In the genomic region with DNA sequence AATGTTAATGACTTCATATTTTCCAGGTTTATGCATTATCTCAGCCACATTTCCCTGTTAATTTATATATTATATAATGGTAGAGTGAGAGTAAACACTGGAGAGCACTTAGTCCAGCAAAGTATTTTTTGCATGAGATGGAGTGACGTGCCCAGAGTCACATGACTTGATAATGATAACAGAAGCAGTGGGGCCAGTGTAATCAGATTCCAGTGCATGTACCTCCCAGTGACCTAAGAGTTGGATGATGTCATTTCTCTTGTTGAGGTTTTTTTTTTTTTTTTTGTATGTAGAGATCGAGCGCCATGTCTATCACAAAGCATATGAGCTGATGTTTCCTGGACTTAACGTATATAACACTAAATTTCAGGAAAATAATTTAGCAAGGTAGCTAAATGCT, we compare ENCODE assay signal across 25 cellular contexts.
DNase-seq lines count a peak whose midpoint lies in the region; ATAC-seq, FAIRE-seq and TF ChIP-seq lines count a peak whose summit lies in the region.
"Had no signal": no experiment of that assay in that cellular context is flagged by ENCODE, and none has a peak within 500 bp of the region (broad histone marks: within the 10 kb centered on the region; RNA-seq: fewer than 3 reads in every experiment).

No MANE protein-coding gene starts in this region.

- TF ChIP-seq CTCF in HepG2 (CRISPR knock-in tag; IDR thresholded peaks at IDR 0.05) (no peak), right lobe of liver (IDR thresholded peaks at IDR 0.05) (no peak), HEK293 (tag by site-specific recombination; IDR thresholded peaks at IDR 0.05) (no peak), VCaP (conservative IDR thresholded peaks at IDR 0.05) (no peak)

- WGBS in HepG2 (ENCODE audit: low lambda C conversion rate): 19% methylated on average over 4 of the region's 4 CpGs
- WGBS in right lobe of liver (ENCODE audit: insufficient coverage, low coverage, low lambda C conversion rate, missing lambda C conversion rate): 60% methylated on average over 4 of the region's 4 CpGs

- H3K36me3 ChIP-seq in HepG2 (replicated peaks in 1 of 2; ENCODE audit: control insufficient read depth in 1 of 2, insufficient read depth in 2 of 2, low read length in 2 of 2) (no peaks in the 10 kb centered on the region), right lobe of liver (no peaks in the 10 kb centered on the region), HEK293 (ENCODE audit: control insufficient read depth in 2 of 2, insufficient read depth in 1 of 2, low read length in 2 of 2) (no peaks in the 10 kb centered on the region)
- H3K36me3 ChIP-seq: BLaER1 treated with 17β-estradiol and CSF1 and Interleukin-3, amounts not matched to agents 10 nM and 100 nM had no signal

- TF ChIP-seq EP300 in HepG2 (IDR thresholded peaks at IDR 0.05; ENCODE audit: low read depth in 2 of 2, low read length in 2 of 2): no peak
- no peak for TF ChIP-seq EP300 in HepG2 (CRISPR knock-in tag; IDR thresholded peaks at IDR 0.05; ENCODE audit: borderline replicate concordance)

- no peak overlapping the region for H3K4me2 ChIP-seq in HepG2 (ENCODE audit: low read depth, low read length)
- H3K4me2 ChIP-seq: A549; BLaER1 treated with 17β-estradiol and CSF1 and Interleukin-3, amounts not matched to agents 10 nM and 100 nM had no signal

- CTCF ChIA-PET in HepG2 (lab: Yijun Ruan, JAX; ENCODE audit: low intra/inter-chr PET ratio, low total read pairs): no interaction called here
- CTCF ChIA-PET in HEK293 (lab: Yijun Ruan, JAX): no interaction called here

- TF ChIP-seq POLR2A in HepG2 (IDR thresholded peaks at IDR 0.05; ENCODE audit: insufficient read depth in 1 of 2, low read depth in 2 of 2, low read length in 2 of 2): no peak
- TF ChIP-seq POLR2A in right lobe of liver (IDR thresholded peaks at IDR 0.05): no peak

- in situ Hi-C loops in HepG2 (cut with HindIII; ENCODE audit: extremely low pct_ligation_motif_present, low pct_unique_long_range_greater_than_20kb): no loop called here

- no peak overlapping the region for H3K9ac ChIP-seq in HepG2 (ENCODE audit: insufficient read depth, low read depth, low read length)
- H3K9ac ChIP-seq: BLaER1 treated with 17β-estradiol and CSF1 and Interleukin-3, amounts not matched to agents 10 nM and 100 nM had no signal

- H3K4me3 ChIP-seq in HepG2 (replicated peaks in 1 of 3; ENCODE audit: insufficient read depth in 1 of 3, low read depth in 2 of 3, low read length in 3 of 3) (no peak overlapping the region), right lobe of liver (no peak overlapping the region), HEK293 (ENCODE audit: low read depth, low read length) (no peak overlapping the region)
- H3K4me3 ChIP-seq: A549; BLaER1 treated with 17β-estradiol and CSF1 and Interleukin-3, amounts not matched to agents 10 nM and 100 nM; GM12878 had no signal

- FAIRE-seq in HepG2 (lab: Jason Lieb, UNC): no peak
- FAIRE-seq: A549, GM12878, GM12892, GM18507 had no signal

- intact Hi-C loops in HepG2 (cut with micrococcal nuclease; ENCODE audit: unreplicated experiment): no loop called here
- intact Hi-C loops in right lobe of liver (cut with DNase I): no loop called here

- no peaks in the 10 kb centered on the region for H3K79me2 ChIP-seq in HepG2 (ENCODE audit: insufficient read depth, low read length)

- no TSS peak for BruUV-seq in HepG2 (replicated peaks; lab: Mats Ljungman, UMichigan)

- DNase-seq in HepG2 (ENCODE audit: low spot score) (no peak), right lobe of liver (no peak), NOMO-1 (lab: John Stamatoyannopoulos, UW; ENCODE audit: unreplicated experiment in 2 of 2) (no peak), NCI-H187 (lab: John Stamatoyannopoulos, UW) (no peak), HK-2 (ENCODE audit: unreplicated experiment) (no peak)
- DNase-seq: AML-193; Caco-2; CD4-positive, alpha-beta T cell; CD8-positive, alpha-beta T cell; DMS 273 treated with DMSO at 0.1 percent for 48 hours; DMS153; DMS53; DMS79; DND-41; EL; GDM1 had no signal

- H4K20me1 ChIP-seq in HepG2 (ENCODE audit: insufficient read depth, low read length): no peaks in the 10 kb centered on the region
- H4K20me1 ChIP-seq: BLaER1 treated with 17β-estradiol and CSF1 and Interleukin-3, amounts not matched to agents 10 nM and 100 nM had no signal

- no peak overlapping the region for H2AFZ ChIP-seq in HepG2 (ENCODE audit: low read length)

- no peak for TF ChIP-seq RAD21 in HepG2 (CRISPR knock-in tag; IDR thresholded peaks at IDR 0.05)

- H3K9me3 ChIP-seq in HepG2 (ENCODE audit: low read length) (peaks cover 89% of the 10 kb centered on the region), right lobe of liver (no peaks in the 10 kb centered on the region), HEK293 (ENCODE audit: control insufficient read depth, insufficient read depth, low read depth, low read length) (no peaks in the 10 kb centered on the region)
- H3K9me3 ChIP-seq: A549; BLaER1 treated with 17β-estradiol and CSF1 and Interleukin-3, amounts not matched to agents 10 nM and 100 nM; Caco-2 had no signal

- H3K27me3 ChIP-seq in HepG2 (ENCODE audit: control insufficient read depth in 1 of 2, insufficient read depth in 2 of 2, low read length in 2 of 2): no peaks in the 10 kb centered on the region
- no peaks in the 10 kb centered on the region for H3K27me3 ChIP-seq in right lobe of liver
- H3K27me3 ChIP-seq: BLaER1 treated with 17β-estradiol and CSF1 and Interleukin-3, amounts not matched to agents 10 nM and 100 nM had no signal

- POLR2A ChIA-PET in HepG2 (lab: Yijun Ruan, JAX) (no interaction called here), HEK293 (lab: Yijun Ruan, JAX) (interaction anchor here (0.7 kb wide), 1 partner anchor 66 kb away, joined by 4 read pairs; no protein-coding TSS in a partner anchor)

- H3K4me1 ChIP-seq in HepG2 (ENCODE audit: insufficient read depth, low read length) (no peaks in the 10 kb centered on the region), right lobe of liver (no peaks in the 10 kb centered on the region), HEK293 (ENCODE audit: control insufficient read depth, insufficient read depth, low read length) (no peaks in the 10 kb centered on the region)
- H3K4me1 ChIP-seq: A549; BLaER1 treated with 17β-estradiol and CSF1 and Interleukin-3, amounts not matched to agents 10 nM and 100 nM; Caco-2 had no signal

- ATAC-seq in HepG2: no peak
- ATAC-seq in right lobe of liver: no peak
- ATAC-seq: A549; CD8-positive, alpha-beta T cell; GM12878 had no signal

- no peak overlapping the region for H3K27ac ChIP-seq in HepG2 (ENCODE audit: extremely low read length, insufficient read depth, low read length)
- no peak overlapping the region for H3K27ac ChIP-seq in right lobe of liver
- no peak overlapping the region for H3K27ac ChIP-seq in HEK293 (ENCODE audit: extremely low read depth, low read depth, low read length)
- peak overlapping the region; percentile 40; the same call in 1 of the 2 replicates for H3K27ac ChIP-seq in VCaP
- H3K27ac ChIP-seq: 22Rv1; A549; BLaER1 treated with 17β-estradiol and CSF1 and Interleukin-3, amounts not matched to agents 10 nM and 100 nM; C4-2B had no signal

TF ChIP-seq in HepG2, 621 proteins besides CTCF, POLR2A, EP300 and RAD21:
- 0 out of 2 replicates have a peak, but pooled peaks have one; percentile 55 for TF ChIP-seq ATF7 (IDR thresholded peaks at IDR 0.05)
- TF ChIP-seq ATF7 (CRISPR knock-in tag; IDR thresholded peaks at IDR 0.05): no peak
- TF ChIP-seq TMF1 (CRISPR knock-in tag; IDR thresholded peaks at IDR 0.05; ENCODE audit: low read depth): no peak

TF ChIP-seq in HEK293, 187 proteins besides CTCF, POLR2A, EP300 and RAD21:
- TF ChIP-seq ZNF692 (tag by site-specific recombination; IDR thresholded peaks at IDR 0.05): peak; percentile 71
- TF ChIP-seq, protein P1, sequence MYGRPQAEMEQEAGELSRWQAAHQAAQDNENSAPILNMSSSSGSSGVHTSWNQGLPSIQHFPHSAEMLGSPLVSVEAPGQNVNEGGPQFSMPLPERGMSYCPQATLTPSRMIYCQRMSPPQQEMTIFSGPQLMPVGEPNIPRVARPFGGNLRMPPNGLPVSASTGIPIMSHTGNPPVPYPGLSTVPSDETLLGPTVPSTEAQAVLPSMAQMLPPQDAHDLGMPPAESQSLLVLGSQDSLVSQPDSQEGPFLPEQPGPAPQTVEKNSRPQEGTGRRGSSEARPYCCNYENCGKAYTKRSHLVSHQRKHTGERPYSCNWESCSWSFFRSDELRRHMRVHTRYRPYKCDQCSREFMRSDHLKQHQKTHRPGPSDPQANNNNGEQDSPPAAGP (tag by site-specific recombination; IDR thresholded peaks at IDR 0.05): no peak
- peak; percentile 86 for TF ChIP-seq ATF2 (tag by site-specific recombination; IDR thresholded peaks at IDR 0.05; ENCODE audit: low read depth)
- TF ChIP-seq, protein P2, sequence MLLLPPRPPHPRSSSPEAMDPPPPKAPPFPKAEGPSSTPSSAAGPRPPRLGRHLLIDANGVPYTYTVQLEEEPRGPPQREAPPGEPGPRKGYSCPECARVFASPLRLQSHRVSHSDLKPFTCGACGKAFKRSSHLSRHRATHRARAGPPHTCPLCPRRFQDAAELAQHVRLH (tag by site-specific recombination; IDR thresholded peaks at IDR 0.05): no peak
- no peak for TF ChIP-seq ZNF214 (tag by site-specific recombination; IDR thresholded peaks at IDR 0.05; ENCODE audit: borderline replicate concordance)
- TF ChIP-seq ZNF629 (tag by site-specific recombination; IDR thresholded peaks at IDR 0.05): peak; percentile 74
- TF ChIP-seq ZFP69B (tag by site-specific recombination; IDR thresholded peaks at IDR 0.05): peak; percentile 34; the same call in 1 of the 2 replicates
- TF ChIP-seq ZBTB21 (tag by site-specific recombination; IDR thresholded peaks at IDR 0.05): peak; percentile 95

Comparison
In these comparisons a context has a peak if more than half of its experiments do, and no peak if none do; other contexts are left out.
1. Of the 63 proteins assayed by ChIP-seq in both HepG2 and HEK293: peak only in HepG2: none; only in HEK293: ATF2, ZBTB21 and ZNF629; in both: none; in neither: 60.